4 cellular contexts compared by ENCODE assay signal in the genomic region with DNA sequence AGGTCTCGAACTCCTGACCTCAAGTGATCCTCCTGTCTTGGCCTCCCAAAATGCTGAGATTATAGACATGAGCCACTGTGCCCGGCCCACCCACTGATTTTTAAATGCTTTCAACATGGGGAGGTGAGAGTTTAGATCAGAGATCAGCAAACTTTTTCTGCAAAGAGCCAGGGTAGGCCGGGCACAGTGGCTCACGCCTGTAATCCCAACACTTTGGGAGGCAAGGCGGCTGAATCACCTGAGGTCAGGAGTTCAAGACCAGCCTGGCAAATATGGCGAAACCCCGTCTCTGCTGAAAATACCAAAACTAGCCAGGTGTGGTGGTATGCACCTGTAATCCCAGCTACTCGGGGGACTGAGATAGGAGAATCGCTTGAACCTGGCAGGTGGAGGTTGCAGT.
DNase-seq lines count a peak whose midpoint lies in the region; ATAC-seq and TF ChIP-seq lines count a peak whose summit lies in the region.
"Not testable (repeated sequence)": the region's sequence is repeated elsewhere in the genome, so short reads cannot be mapped to it uniquely, and the experiment has no call there.

No MANE protein-coding gene starts in this region.

- H3K27ac Mint-ChIP-seq in endodermal cell = not testable (repeated sequence)

- not testable (repeated sequence) for H3K4ac ChIP-seq in mesendoderm (ENCODE audit: low read depth, low read length)

- H3K36me3 ChIP-seq in HCT116 (ENCODE audit: control insufficient read depth in 1 of 2, insufficient read depth in 2 of 2, low read length in 2 of 2); RWPE2 (ENCODE audit: low read depth); endodermal cell (ENCODE audit: control insufficient read depth, insufficient read depth, low read length); mesendoderm (ENCODE audit: control insufficient read depth, insufficient read depth, low read length): not testable (repeated sequence)

- TF ChIP-seq POLR2A in HCT116 (IDR thresholded peaks at IDR 0.05; ENCODE audit: borderline replicate concordance, extremely low read depth, insufficient read depth, insufficient read length) = not testable (repeated sequence)

- POLR2A ChIA-PET in HCT116 (lab: Charles Lee) = interaction anchor here (1.1 kb wide), 1 partner anchor 72 kb away, joined by 3 read pairs; no protein-coding TSS in a partner anchor

- TF ChIP-seq CTCF in HCT116 (IDR thresholded peaks at IDR 0.05 in 2 of 3, conservative IDR thresholded peaks at IDR 0.05 in 1 of 3; ENCODE audit: borderline replicate concordance in 1 of 3, insufficient read depth in 1 of 3, low read depth in 2 of 3, low read length in 2 of 3); RWPE2 (IDR thresholded peaks at IDR 0.05; ENCODE audit: poor library complexity, severe bottlenecking): not testable (repeated sequence)
- peak; percentile 30 for TF ChIP-seq CTCF in endodermal cell (conservative IDR thresholded peaks at IDR 0.05)

- not testable (repeated sequence) for H3K9me3 ChIP-seq in HCT116 (ENCODE audit: control insufficient read depth in 1 of 2, insufficient read depth in 1 of 2, low read depth in 1 of 2, low read length in 2 of 2); RWPE2 (ENCODE audit: severe bottlenecking); endodermal cell (ENCODE audit: control insufficient read depth, low read length)

- peak overlapping the region; percentile 53 for H3K18ac ChIP-seq in mesendoderm (ENCODE audit: low read length)

- not testable (repeated sequence) for H3K27me3 Mint-ChIP-seq in endodermal cell (ENCODE audit: insufficient read depth)

- not testable (repeated sequence) for H4K5ac ChIP-seq in mesendoderm (ENCODE audit: low read length)

- not testable (repeated sequence) for BruUV-seq in HCT116 (replicated peaks; lab: Mats Ljungman, UMichigan)

- H3K9me2 ChIP-seq in HCT116 (ENCODE audit: insufficient read depth) = not testable (repeated sequence)

- peaks cover 72% of the 10 kb centered on the region for H3K4me1 Mint-ChIP-seq in endodermal cell

- H3K9ac ChIP-seq in HCT116 (ENCODE audit: low read length); endodermal cell (ENCODE audit: extremely low read depth, low read length, poor library complexity, severe bottlenecking); mesendoderm (ENCODE audit: low read length): not testable (repeated sequence)

- not testable (repeated sequence) for ATAC-seq in HCT116; RWPE2 (ENCODE audit: low read depth)

- not testable (repeated sequence) for H3K4me3 ChIP-seq in HCT116 (replicated peaks in 1 of 2; ENCODE audit: low read depth in 1 of 2, low read length in 2 of 2); RWPE2 (ENCODE audit: severe bottlenecking); endodermal cell (ENCODE audit: low read length); mesendoderm (ENCODE audit: low read length)

- H4K8ac ChIP-seq in mesendoderm (ENCODE audit: low read depth, low read length) = not testable (repeated sequence)

- not testable (repeated sequence) for TF ChIP-seq RAD21 in HCT116 (IDR thresholded peaks at IDR 0.05; ENCODE audit: low read depth)

- H3K56ac ChIP-seq in mesendoderm (ENCODE audit: low read length) = peak overlapping the region; percentile 87

- not testable (repeated sequence) for H2AFZ ChIP-seq in HCT116 (ENCODE audit: low read depth, low read length, poor library complexity, severe bottlenecking)

- not testable (repeated sequence) for H3K9me3 Mint-ChIP-seq in endodermal cell

- not testable (repeated sequence) for H3K27me3 ChIP-seq in HCT116 (ENCODE audit: insufficient read depth, low read length); RWPE2 (ENCODE audit: insufficient read depth, poor library complexity, severe bottlenecking); endodermal cell (ENCODE audit: control insufficient read depth, insufficient read depth, low read length, poor library complexity, severe bottlenecking); mesendoderm (ENCODE audit: insufficient read depth, low read length, poor library complexity)

- intact Hi-C loops in HCT116 (cut with micrococcal nuclease) = not testable (repeated sequence)

- H2BK15ac ChIP-seq in mesendoderm (replicated peaks; ENCODE audit: low read depth) = not testable (repeated sequence)

- not testable (repeated sequence) for H3K79me1 ChIP-seq in mesendoderm (ENCODE audit: low read length)

- H3K4me2 ChIP-seq in HCT116 (ENCODE audit: low read length) = peak overlapping the region; percentile 70
- not testable (repeated sequence) for H3K4me2 ChIP-seq in mesendoderm (ENCODE audit: low read length)

- peaks cover 25 to 45% of the 10 kb centered on the region in 2 experiments for H3K4me1 ChIP-seq in HCT116 (ENCODE audit: control insufficient read depth in 1 of 2, insufficient read depth in 2 of 2, low read length in 2 of 2)
- peaks cover 29% of the 10 kb centered on the region for H3K4me1 ChIP-seq in RWPE2 (ENCODE audit: insufficient read depth, poor library complexity, severe bottlenecking)
- H3K4me1 ChIP-seq in endodermal cell (ENCODE audit: control insufficient read depth, insufficient read depth, low read length) = peaks cover 28% of the 10 kb centered on the region
- peaks cover 41% of the 10 kb centered on the region for H3K4me1 ChIP-seq in mesendoderm (ENCODE audit: control insufficient read depth, low read depth, low read length)

- H3K4me3 Mint-ChIP-seq in endodermal cell = not testable (repeated sequence)

- RAD21 ChIA-PET in HCT116 (lab: Charles Lee; ENCODE audit: low non-redundant PET in 1 of 2, low total read pairs in 2 of 2, uncharacterized antibody in 2 of 2, unreplicated experiment in 2 of 2) = not testable (repeated sequence)

- not testable (repeated sequence) for H4K20me1 ChIP-seq in HCT116 (ENCODE audit: insufficient read depth)

- H2BK120ac ChIP-seq in mesendoderm (ENCODE audit: low read depth, low read length) = peak overlapping the region; percentile 15

- H2BK5ac ChIP-seq in mesendoderm (ENCODE audit: low read length) = peak overlapping the region; percentile 64

- not testable (repeated sequence) for H3K27ac ChIP-seq in HCT116 (ENCODE audit: low read depth, low read length); endodermal cell (ENCODE audit: low read depth, low read length)
- H3K27ac ChIP-seq in RWPE2 (ENCODE audit: poor library complexity, severe bottlenecking) (peak overlapping the region; percentile 91), mesendoderm (ENCODE audit: low read depth, low read length) (peak overlapping the region; percentile 42)

- H3K36me3 Mint-ChIP-seq in endodermal cell (ENCODE audit: low read depth) = not testable (repeated sequence)

- WGBS in endodermal cell (ENCODE audit: insufficient coverage in 1 of 2, insufficient read length in 1 of 2), 2 experiments = 90 to 91% methylated on average over 9 of the region's 9 CpGs
- no CpG with 5 or more reads among the region's 9 CpGs for WGBS in mesendoderm (ENCODE audit: extremely low coverage, insufficient coverage, low lambda C conversion rate)

- not testable (repeated sequence) for DNase-seq in HCT116 (ENCODE audit: low read depth, low spot score); RWPE2 (ENCODE audit: low spot score); mesendoderm
- DNase-seq in endodermal cell = peak; percentile 52

- H2AK5ac ChIP-seq in mesendoderm (ENCODE audit: low read length) = not testable (repeated sequence)

- H3K79me2 ChIP-seq in HCT116 (ENCODE audit: insufficient read depth, low read length); mesendoderm (ENCODE audit: control insufficient read depth, insufficient read depth, low read length): not testable (repeated sequence)

- H3K23ac ChIP-seq in mesendoderm (ENCODE audit: low read length) = peak overlapping the region; percentile 35

- CTCF ChIA-PET in HCT116 (lab: Charles Lee) = interaction anchor here (0.7 to 1.7 kb wide), 2 partner anchors 198 to 524 kb away, joined by 3 to 5 read pairs; no protein-coding TSS in a partner anchor
